Comparison of ENCODE assay signal across 9 cellular contexts in genomic region chr15:51935466-51936118, GRCh38. TPM values are rescaled to one million over a fixed set of nuclear protein-coding genes. Genes with fewer than 3 reads are reported as not detected.
DNase-seq lines count a peak whose midpoint lies in the region; ATAC-seq and TF ChIP-seq lines count a peak whose summit lies in the region.
"Had no signal": no experiment of that assay in that cellular context is flagged by ENCODE, and none has a peak within 500 bp of the region (broad histone marks: within the 10 kb centered on the region; RNA-seq: fewer than 3 reads in every experiment).

No MANE protein-coding gene starts in this region.

- TF ChIP-seq CTCF in transverse colon (IDR thresholded peaks at IDR 0.05) (no peak), foreskin fibroblast (IDR thresholded peaks at IDR 0.05; ENCODE audit: low read depth, low read length) (no peak)

- no peaks in the 10 kb centered on the region for H3K27me3 Mint-ChIP-seq in effector memory CD8-positive, alpha-beta T cell

- no peak overlapping the region for H3K4me3 Mint-ChIP-seq in effector memory CD8-positive, alpha-beta T cell

- no peaks in the 10 kb centered on the region for H3K4me1 Mint-ChIP-seq in effector memory CD8-positive, alpha-beta T cell (ENCODE audit: low read depth in 2 of 2)

- no peaks in the 10 kb centered on the region for H3K4me1 ChIP-seq in transverse colon

- peak overlapping the region; percentile 57 to 82 for H3K27ac Mint-ChIP-seq in effector memory CD8-positive, alpha-beta T cell

- no peak overlapping the region for H3K4me3 ChIP-seq in transverse colon
- H3K4me3 ChIP-seq in foreskin fibroblast (ENCODE audit: low read depth in 1 of 2, low read length in 2 of 2) = no peak overlapping the region

- intact Hi-C loops in transverse colon (cut with DNase I; ENCODE audit: low total_unique reads) = no loop called here

- no peak overlapping the region for H3K27ac ChIP-seq in transverse colon

- TF ChIP-seq POLR2A in transverse colon (IDR thresholded peaks at IDR 0.05) = no peak

- no peak for TF ChIP-seq EP300 in transverse colon (IDR thresholded peaks at IDR 0.05; ENCODE audit: low read depth)

- peaks cover 0 to 14% (median 0%) of the 10 kb centered on the region in 4 donors for H3K36me3 ChIP-seq in transverse colon

- no peaks in the 10 kb centered on the region for H3K9me3 ChIP-seq in transverse colon

- in situ Hi-C loops in transverse colon (cut with MboI; ENCODE audit: low pct_ligation_motif_present in 1 of 4, low pct_unique_long_range_greater_than_20kb in 1 of 4, low sequenced_read_pairs in 3 of 4) = loop anchor here in 1 of 4 donors (25.0 kb wide), 1 partner anchor 102 kb away; no protein-coding TSS in a partner anchor

- 78 to 84% methylated on average over 3 to 5 of the region's 5 CpGs for WGBS in transverse colon (ENCODE audit: low coverage in 1 of 2), 2 donors

- DNase-seq in effector memory CD8-positive, alpha-beta T cell = no peak
- DNase-seq in NCI-H446 (lab: John Stamatoyannopoulos, UW) (no peak), transverse colon (no peak), NCI-H146 treated with DMSO at 0.1 percent for 48 hours (lab: John Stamatoyannopoulos, UW; ENCODE audit: unreplicated experiment) (no peak), foreskin fibroblast (no peak)
- DNase-seq: kidney had no signal

- ATAC-seq in GM18511 (IDR thresholded peaks at IDR 0.05; ENCODE audit: unreplicated experiment) = peak; percentile 94
- ATAC-seq in GM21423 (IDR thresholded peaks at IDR 0.05; ENCODE audit: unreplicated experiment) = peak; percentile 90
- ATAC-seq in HG03354 (IDR thresholded peaks at IDR 0.05; ENCODE audit: poor library complexity, severe bottlenecking, unreplicated experiment) = peak; percentile 96
- no peak for ATAC-seq in effector memory CD8-positive, alpha-beta T cell (replicated peaks)

- no peaks in the 10 kb centered on the region for H3K9me3 Mint-ChIP-seq in effector memory CD8-positive, alpha-beta T cell

- H3K27me3 ChIP-seq in transverse colon = no peaks in the 10 kb centered on the region

- H3K36me3 Mint-ChIP-seq in effector memory CD8-positive, alpha-beta T cell (ENCODE audit: insufficient read depth) = peaks cover 27% of the 10 kb centered on the region

RNA-seq across cellular contexts. Expression of gene LEO1, which starts 36.0 kb away (rescaled TPM):
- total RNA-seq in transverse colon = 10 to 100 TPM; 27.2 to 38.2 (median 30.9) TPM
